In the genomic region with DNA sequence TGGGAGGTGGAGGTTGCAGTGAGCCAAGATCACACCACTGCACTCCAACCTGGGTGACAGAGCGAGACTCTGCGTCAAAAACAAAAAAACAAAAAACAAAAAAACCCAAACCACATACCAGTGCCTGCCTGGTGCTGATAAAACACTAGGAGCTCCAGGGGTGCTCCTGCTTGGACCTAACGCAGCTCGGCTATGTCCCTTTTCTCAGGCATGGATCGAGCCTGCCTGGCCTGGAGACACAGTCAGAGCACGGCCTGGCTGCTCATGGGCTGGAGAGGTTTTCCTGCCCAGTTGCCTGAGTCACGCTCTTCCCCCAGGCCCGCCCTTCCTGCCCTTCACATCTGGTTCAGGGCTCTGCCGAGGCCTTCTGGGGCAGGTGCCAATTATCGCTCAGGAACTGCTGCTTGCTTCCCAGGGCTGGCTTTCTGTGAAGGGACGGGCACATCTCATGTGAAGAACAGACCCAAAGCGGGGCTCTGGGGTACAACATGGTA, we compare ENCODE assay signal across 9 cellular contexts. TPM values are rescaled to one million over a fixed set of nuclear protein-coding genes. Genes with fewer than 3 reads are reported as not detected.
DNase-seq lines count a peak whose midpoint lies in the region; TF ChIP-seq lines count a peak whose summit lies in the region.
"Had no signal": no experiment of that assay in that cellular context is flagged by ENCODE, and none has a peak within 500 bp of the region (broad histone marks: within the 10 kb centered on the region; RNA-seq: fewer than 3 reads in every experiment).

No MANE protein-coding gene starts in this region.

- H3K4me3 ChIP-seq in neural progenitor cell, result no peak overlapping the region

- H3F3A ChIP-seq in neural progenitor cell (ENCODE audit: low read depth), result peaks cover 5% of the 10 kb centered on the region

- peaks cover 5% of the 10 kb centered on the region for H4K20me1 ChIP-seq in neural progenitor cell (ENCODE audit: low read depth)

- H3K36me3 Mint-ChIP-seq in neural progenitor cell, result no peaks in the 10 kb centered on the region
- H3K36me3 Mint-ChIP-seq: naive B cell had no signal

- no peak overlapping the region for H2AFZ ChIP-seq in neural progenitor cell (replicated peaks)

- H3K4me1 Mint-ChIP-seq in neural progenitor cell, result peaks cover 4% of the 10 kb centered on the region

- no peaks in the 10 kb centered on the region for H3K4me1 ChIP-seq in neural progenitor cell

- TF ChIP-seq CTCF in neural progenitor cell (IDR thresholded peaks at IDR 0.05), result no peak
- no peak for TF ChIP-seq CTCF in GM13976 (IDR thresholded peaks at IDR 0.05; ENCODE audit: borderline replicate concordance, control extremely low read depth, extremely low read depth, insufficient read depth, missing control alignments)

- H3K9ac ChIP-seq in neural progenitor cell, result no peak overlapping the region

- H3K27ac ChIP-seq in epithelial cell of prostate (peak overlapping the region; percentile 37), neural progenitor cell (peak overlapping the region; percentile 20)

- peak; percentile 56 for DNase-seq in CD1c-positive myeloid dendritic cell (ENCODE audit: extremely low spot score)
- DNase-seq in NCI-H69 (lab: John Stamatoyannopoulos, UW), result peak; percentile 15
- peak; percentile 31 for DNase-seq in epithelial cell of prostate (ENCODE audit: low read depth, low spot score)
- DNase-seq in neural progenitor cell (ENCODE audit: low spot score), result no peak
- no peak for DNase-seq in GM13976 (ENCODE audit: low spot score)
- DNase-seq in NCI-H2081 (lab: John Stamatoyannopoulos, UW), result no peak
- no peak for DNase-seq in activated naive CD4-positive, alpha-beta T cell (lab: John Stamatoyannopoulos, UW)
- DNase-seq in G401 (ENCODE audit: low spot score), result no peak
- DNase-seq: naive B cell had no signal

- H3K27me3 Mint-ChIP-seq in neural progenitor cell (ENCODE audit: insufficient read depth, low read depth), result peaks cover 2% of the 10 kb centered on the region

- no peaks in the 10 kb centered on the region for H3K9me3 ChIP-seq in neural progenitor cell (ENCODE audit: low read depth)

- no peak overlapping the region for H3K4me3 Mint-ChIP-seq in neural progenitor cell
- H3K4me3 Mint-ChIP-seq: naive B cell had no signal

- no peaks in the 10 kb centered on the region for H3K27me3 ChIP-seq in neural progenitor cell

- in situ Hi-C loops in GM13976 (cut with MboI; ENCODE audit: low sequenced_read_pairs, unreplicated experiment), result no loop called here
- in situ Hi-C loops in G401 (cut with HindIII; ENCODE audit: low sequenced_read_pairs), result no loop called here

- no peaks in the 10 kb centered on the region for H3K9me3 Mint-ChIP-seq in neural progenitor cell

- H3K79me2 ChIP-seq in neural progenitor cell (ENCODE audit: low read depth), result no peaks in the 10 kb centered on the region

- H3K4me2 ChIP-seq in neural progenitor cell, result no peak overlapping the region

- no peak overlapping the region for H3K27ac Mint-ChIP-seq in neural progenitor cell

- H3K36me3 ChIP-seq in neural progenitor cell, result no peaks in the 10 kb centered on the region

RNA-seq across cellular contexts. Expression of a gene that starts 12.6 kb away (rescaled TPM):
- 0.06 TPM in 1 of 2 replicates, not detected in the other for total RNA-seq in neural progenitor cell (ENCODE audit: low replicate concordance)
- not detected in 2 replicates for total RNA-seq in G401 (2014; rRNA removed; shearing (Covaris generic))

Comparison
In these comparisons a context has a peak if more than half of its experiments do, and no peak if none do; other contexts are left out.
1. DNase-seq: peak in CD1c-positive myeloid dendritic cell (single experiment), NCI-H69 (single experiment) and epithelial cell of prostate (single experiment); none in neural progenitor cell (single experiment), GM13976 (single experiment), NCI-H2081 (0 of 2), activated naive CD4-positive, alpha-beta T cell (0 of 4) and G401 (single experiment).